In genomic region chr2:179253226-179253625, GRCh38 we compare ENCODE assay signal across 10 cellular contexts. TPM values are rescaled to one million over a fixed set of nuclear protein-coding genes. Genes with fewer than 3 reads are reported as not detected.
DNase-seq lines count a peak whose midpoint lies in the region; ATAC-seq and TF ChIP-seq lines count a peak whose summit lies in the region.
"Had no signal": no experiment of that assay in that cellular context is flagged by ENCODE, and none has a peak within 500 bp of the region (broad histone marks: within the 10 kb centered on the region; RNA-seq: fewer than 3 reads in every experiment).

No MANE protein-coding gene starts in this region.

- H4K8ac ChIP-seq in H9 (replicated peaks; ENCODE audit: insufficient read length, low read depth, low read length): no peak overlapping the region
- no peak overlapping the region for H4K8ac ChIP-seq in mesenchymal stem cell (ENCODE audit: low read length)

- no peak overlapping the region for H2BK20ac ChIP-seq in H9 (ENCODE audit: low read depth, low read length, poor library complexity, severe bottlenecking)

- H2BK12ac ChIP-seq in H9 (ENCODE audit: insufficient read length, low read depth, low read length): no peak overlapping the region
- no peak overlapping the region for H2BK12ac ChIP-seq in mesenchymal stem cell (ENCODE audit: low read length in 2 of 2)

- H3K79me1 ChIP-seq in H9 (ENCODE audit: insufficient read depth, low read depth, low read length, poor library complexity, severe bottlenecking): no peaks in the 10 kb centered on the region
- peaks cover 15% of the 10 kb centered on the region for H3K79me1 ChIP-seq in mesenchymal stem cell (replicated peaks; ENCODE audit: low read length, poor library complexity, severe bottlenecking)

- no peak overlapping the region for H3K4ac ChIP-seq in H9 (ENCODE audit: low read depth, low read length)
- no peak overlapping the region for H3K4ac ChIP-seq in mesenchymal stem cell (ENCODE audit: low read depth in 1 of 2, low read length in 2 of 2)

- no peaks in the 10 kb centered on the region for H3K9me3 ChIP-seq in H9 (ENCODE audit: control insufficient read depth, low read depth, low read length)
- H3K9me3 ChIP-seq in mesenchymal stem cell (ENCODE audit: control insufficient read depth, low read length): peaks cover 10% of the 10 kb centered on the region
- H3K9me3 ChIP-seq: esophagus squamous epithelium had no signal

- peaks cover 0 to 3% of the 10 kb centered on the region in 2 experiments for H3K36me3 ChIP-seq in mesenchymal stem cell (ENCODE audit: control insufficient read depth in 1 of 2, insufficient read depth in 2 of 2, low read depth in 1 of 2, low read length in 2 of 2)
- H3K36me3 ChIP-seq: esophagus squamous epithelium had no signal

- peaks cover 8 to 13% of the 10 kb centered on the region in 2 experiments; a peak in 4 of 5 replicates for H3K9me3 Mint-ChIP-seq in H9
- H3K9me3 Mint-ChIP-seq in T-helper 2 cell treated with Interferon-gamma antibody and Interleukin-4, amounts not matched to agents 5 μg/mL and 100 μg/mL, for 36 hours: peaks cover 22% of the 10 kb centered on the region

- H3K27ac ChIP-seq in H9 (ENCODE audit: insufficient read length, low read depth, low read length) (no peak overlapping the region), mesenchymal stem cell (ENCODE audit: low read length, poor library complexity, severe bottlenecking) (no peak overlapping the region)
- H3K27ac ChIP-seq: esophagus squamous epithelium had no signal

- no peaks in the 10 kb centered on the region for H4K20me1 ChIP-seq in H9 (ENCODE audit: control insufficient read depth, insufficient read depth, insufficient read length)

- H2BK15ac ChIP-seq in H9 (ENCODE audit: low read depth, low read length): no peak overlapping the region
- H2BK15ac ChIP-seq in mesenchymal stem cell (ENCODE audit: low read depth, poor library complexity, severe bottlenecking): no peak overlapping the region

- H2AFZ ChIP-seq in H9 (ENCODE audit: low read length) (no peak overlapping the region), mesenchymal stem cell (ENCODE audit: low read depth, low read length) (no peak overlapping the region)

- ATAC-seq in GM19035 (IDR thresholded peaks at IDR 0.05; ENCODE audit: unreplicated experiment): peak; percentile 63
- ATAC-seq in HG03469 (IDR thresholded peaks at IDR 0.05; ENCODE audit: unreplicated experiment): peak; percentile 50

- no peak for TF ChIP-seq CTCF in H9 (conservative IDR thresholded peaks at IDR 0.05)

- no peak overlapping the region for H3K4me3 ChIP-seq in mesenchymal stem cell (ENCODE audit: insufficient read depth in 1 of 2, low read depth in 1 of 2, low read length in 2 of 2)
- H3K4me3 ChIP-seq: esophagus squamous epithelium, lung had no signal

- H4K91ac ChIP-seq in H9 (ENCODE audit: insufficient read length, low read depth, low read length): no peak overlapping the region
- H4K91ac ChIP-seq in mesenchymal stem cell (ENCODE audit: low read length): no peak overlapping the region

- DNase-seq in H9 (no peak), mesenchymal stem cell (no peak), CD1c-positive myeloid dendritic cell (ENCODE audit: extremely low spot score) (no peak), NCI-H345 treated with DMSO at 0.1 percent for 48 hours (lab: John Stamatoyannopoulos, UW; ENCODE audit: unreplicated experiment) (no peak)
- DNase-seq in T-helper 2 cell treated with Interferon-gamma antibody and Interleukin-4, amounts not matched to agents 5 μg/mL and 100 μg/mL, for 36 hours (ENCODE audit: low spot score): no peak
- DNase-seq: esophagus squamous epithelium, NCI-H2107 had no signal

- no peak overlapping the region; a peak in 1 of 5 replicates for H3K4me3 Mint-ChIP-seq in H9
- no peak overlapping the region for H3K4me3 Mint-ChIP-seq in T-helper 2 cell treated with Interferon-gamma antibody and Interleukin-4, amounts not matched to agents 5 μg/mL and 100 μg/mL, for 36 hours

- peaks cover 0 to 23% (median 12%) of the 10 kb centered on the region in 3 experiments; a peak in 5 of 7 replicates for H3K36me3 Mint-ChIP-seq in H9 (ENCODE audit: insufficient read depth in 1 of 3, low read depth in 3 of 3)
- H3K36me3 Mint-ChIP-seq in T-helper 2 cell treated with Interferon-gamma antibody and Interleukin-4, amounts not matched to agents 5 μg/mL and 100 μg/mL, for 36 hours (ENCODE audit: low read depth): peaks cover 17% of the 10 kb centered on the region

- H3K9ac ChIP-seq in H9 (ENCODE audit: extremely low read depth, insufficient read length, low read length) (no peak overlapping the region), mesenchymal stem cell (ENCODE audit: low read length) (peak overlapping the region; percentile 24)

- H3K14ac ChIP-seq in H9 (ENCODE audit: insufficient read depth, low read length) (no peak overlapping the region), mesenchymal stem cell (ENCODE audit: low read length in 2 of 2) (no peak overlapping the region)

- H4K5ac ChIP-seq in H9 (ENCODE audit: insufficient read length, low read depth, low read length): no peak overlapping the region

- H3K56ac ChIP-seq in H9 (ENCODE audit: insufficient read length, low read depth, low read length): no peak overlapping the region

- H3K4me1 ChIP-seq in H9 (ENCODE audit: insufficient read depth, low read length) (peaks cover 6% of the 10 kb centered on the region; the same call in 1 of the 2 replicates), mesenchymal stem cell (ENCODE audit: control insufficient read depth, insufficient read depth, low read depth, low read length) (peaks cover 3% of the 10 kb centered on the region)

- peaks cover 16 to 22% of the 10 kb centered on the region in 2 experiments for H3K4me1 Mint-ChIP-seq in H9
- H3K4me1 Mint-ChIP-seq in T-helper 2 cell treated with Interferon-gamma antibody and Interleukin-4, amounts not matched to agents 5 μg/mL and 100 μg/mL, for 36 hours (ENCODE audit: low read depth): peaks cover 30% of the 10 kb centered on the region

- H3K27me3 ChIP-seq in H9 (ENCODE audit: insufficient read depth, low read length): no peaks in the 10 kb centered on the region
- H3K27me3 ChIP-seq in mesenchymal stem cell (ENCODE audit: control insufficient read depth in 1 of 2, insufficient read depth in 1 of 2, low read length in 2 of 2): no peaks in the 10 kb centered on the region
- H3K27me3 ChIP-seq: esophagus squamous epithelium had no signal

- H3T11ph ChIP-seq in H9 (ENCODE audit: low read length): no peak overlapping the region

- H3K23me2 ChIP-seq in H9 (ENCODE audit: insufficient read length, low read depth, low read length, poor library complexity, severe bottlenecking): no peaks in the 10 kb centered on the region

- H3K4me2 ChIP-seq in H9 (ENCODE audit: insufficient read depth, insufficient read length, low read length) (no peak overlapping the region), mesenchymal stem cell (ENCODE audit: low read length, poor library complexity, severe bottlenecking) (no peak overlapping the region)

- H2AK5ac ChIP-seq in H9 (ENCODE audit: insufficient read length, low read length) (no peak overlapping the region), mesenchymal stem cell (ENCODE audit: low read length, severe bottlenecking) (no peak overlapping the region)

- H3K27ac Mint-ChIP-seq in H9: peak overlapping the region in 2 of 3 experiments; percentile 15 to 89; a peak in 2 of 7 replicates
- no peak overlapping the region for H3K27ac Mint-ChIP-seq in T-helper 2 cell treated with Interferon-gamma antibody and Interleukin-4, amounts not matched to agents 5 μg/mL and 100 μg/mL, for 36 hours

- H2BK5ac ChIP-seq in H9 (ENCODE audit: insufficient read length, low read length) (no peak overlapping the region), mesenchymal stem cell (ENCODE audit: low read depth, low read length, poor library complexity, severe bottlenecking) (no peak overlapping the region)

- H3K23ac ChIP-seq in H9 (ENCODE audit: insufficient read length, low read depth, low read length) (no peak overlapping the region), mesenchymal stem cell (ENCODE audit: low read length in 2 of 2) (no peak overlapping the region)

- H2BK120ac ChIP-seq in H9 (ENCODE audit: low read depth, low read length, poor library complexity, severe bottlenecking) (no peak overlapping the region), mesenchymal stem cell (ENCODE audit: low read depth, low read length) (no peak overlapping the region)

- no peak overlapping the region for H3K18ac ChIP-seq in H9 (ENCODE audit: insufficient read length, low read depth, low read length)
- H3K18ac ChIP-seq in mesenchymal stem cell (ENCODE audit: low read depth in 1 of 2, low read length in 2 of 2): no peak overlapping the region

- WGBS in H9 (ENCODE audit: extremely low coverage, insufficient read length, low lambda C conversion rate): no CpG with 5 or more reads among the region's 1 CpG
- WGBS in mesenchymal stem cell: no CpG with 5 or more reads among the region's 1 CpG

- H3K79me2 ChIP-seq in H9 (ENCODE audit: insufficient read depth, low read length): no peaks in the 10 kb centered on the region; the same call in 1 of the 2 replicates

- H3K27me3 Mint-ChIP-seq in H9 (ENCODE audit: low read depth): no peaks in the 10 kb centered on the region
- H3K27me3 Mint-ChIP-seq in T-helper 2 cell treated with Interferon-gamma antibody and Interleukin-4, amounts not matched to agents 5 μg/mL and 100 μg/mL, for 36 hours (ENCODE audit: low read depth): peaks cover 3% of the 10 kb centered on the region

RNA-seq across cellular contexts. Expression of gene SESTD1, which starts 11.4 kb away (rescaled TPM):
- total RNA-seq in H9 (2021): 43.6 and 44.4 TPM in 2 replicates
- polyA plus RNA-seq in mesenchymal stem cell (2013, experiment 1 of 2): 28.8 TPM
- 29.6 TPM for polyA plus RNA-seq in mesenchymal stem cell (2013, experiment 2 of 2)
